In genomic region chr3:146308682-146309081, GRCh38 we compare ENCODE assay signal across 12 cellular contexts. TPM values are rescaled to one million over a fixed set of nuclear protein-coding genes. Genes with fewer than 3 reads are reported as not detected.
DNase-seq lines count a peak whose midpoint lies in the region; ATAC-seq and TF ChIP-seq lines count a peak whose summit lies in the region.
"Had no signal": no experiment of that assay in that cellular context is flagged by ENCODE, and none has a peak within 500 bp of the region (broad histone marks: within the 10 kb centered on the region; RNA-seq: fewer than 3 reads in every experiment).

No MANE protein-coding gene starts in this region.

- WGBS in psoas muscle, 3 donors: 59 to 67% (median 62%) methylated on average over 3 of the region's 3 CpGs

- no peaks in the 10 kb centered on the region for H3K27me3 Mint-ChIP-seq in nephron progenitor cell (ENCODE audit: low read depth, poor library complexity)
- H3K27me3 Mint-ChIP-seq: activated T-helper 17 cell treated with anti-CD3 and anti-CD28 coated beads, Interleukin-2, amount 50 U/mL, for 72 hours; effector memory CD8-positive, alpha-beta T cell had no signal

- ATAC-seq in psoas muscle (peak in 2 of 4 donors; percentile 27 to 41), GM21786 (IDR thresholded peaks at IDR 0.05; ENCODE audit: unreplicated experiment) (no peak), HG03442 (IDR thresholded peaks at IDR 0.05; ENCODE audit: unreplicated experiment) (no peak)
- ATAC-seq: activated T-helper 17 cell treated with anti-CD3 and anti-CD28 coated beads, Interleukin-2, amount 50 U/mL, for 72 hours; effector memory CD8-positive, alpha-beta T cell had no signal

- no peak overlapping the region for H3K4me3 ChIP-seq in fibroblast of villous mesenchyme (ENCODE audit: low read depth, low read length)
- no peak overlapping the region for H3K4me3 ChIP-seq in psoas muscle

- no peaks in the 10 kb centered on the region for H3K27me3 ChIP-seq in psoas muscle (ENCODE audit: insufficient read depth in 3 of 3, low read length in 2 of 3)

- DNase-seq in COLO829 (ENCODE audit: low spot score) (peak; percentile 79), SW 1271 (lab: John Stamatoyannopoulos, UW) (peak; percentile 46 to 86), fibroblast of villous mesenchyme (ENCODE audit: low read depth) (peak; percentile 82), psoas muscle (no peak), NCI-H82 treated with DMSO at 0.1 percent for 48 hours (lab: John Stamatoyannopoulos, UW; ENCODE audit: unreplicated experiment) (no peak), nephron progenitor cell (no peak)
- DNase-seq: effector memory CD8-positive, alpha-beta T cell; NCI-H1092 treated with DMSO at 0.1 percent for 48 hours; substantia nigra had no signal

- peaks cover 4% of the 10 kb centered on the region for H3K9me3 ChIP-seq in psoas muscle

- H3K36me3 Mint-ChIP-seq in nephron progenitor cell (ENCODE audit: low read depth): no peaks in the 10 kb centered on the region

- no peaks in the 10 kb centered on the region for H3K36me3 ChIP-seq in psoas muscle (ENCODE audit: insufficient read depth in 1 of 2, low read depth in 1 of 2)

- no peaks in the 10 kb centered on the region for H3K4me1 Mint-ChIP-seq in nephron progenitor cell
- H3K4me1 Mint-ChIP-seq: activated T-helper 17 cell treated with anti-CD3 and anti-CD28 coated beads, Interleukin-2, amount 50 U/mL, for 72 hours had no signal

- H3K27ac Mint-ChIP-seq in nephron progenitor cell: no peak overlapping the region
- H3K27ac Mint-ChIP-seq: activated T-helper 17 cell treated with anti-CD3 and anti-CD28 coated beads, Interleukin-2, amount 50 U/mL, for 72 hours; effector memory CD8-positive, alpha-beta T cell had no signal

- intact Hi-C loops in psoas muscle (cut with DNase I): no loop called here

- peaks cover 22% of the 10 kb centered on the region for H3K9me3 Mint-ChIP-seq in nephron progenitor cell
- H3K9me3 Mint-ChIP-seq: effector memory CD8-positive, alpha-beta T cell had no signal

- H3K27ac ChIP-seq in psoas muscle: peak overlapping the region; percentile 38

- no peaks in the 10 kb centered on the region for H3K4me1 ChIP-seq in psoas muscle

- H3K4me3 Mint-ChIP-seq in nephron progenitor cell: no peak overlapping the region
- H3K4me3 Mint-ChIP-seq: activated T-helper 17 cell treated with anti-CD3 and anti-CD28 coated beads, Interleukin-2, amount 50 U/mL, for 72 hours; effector memory CD8-positive, alpha-beta T cell had no signal

- no peak for TF ChIP-seq CTCF in fibroblast of villous mesenchyme (IDR thresholded peaks at IDR 0.05; ENCODE audit: insufficient read depth, low read depth, low read length)
- no peak for TF ChIP-seq CTCF in psoas muscle (IDR thresholded peaks at IDR 0.05)
- no peak for TF ChIP-seq CTCF in nephron progenitor cell (IDR thresholded peaks at IDR 0.05)

RNA-seq across cellular contexts. Expression of gene PLSCR4, which starts 57.8 kb away (rescaled TPM):
- total RNA-seq in fibroblast of villous mesenchyme (13.5 and 22.9 TPM in 2 replicates), psoas muscle (10 to 100 TPM in 1 of 4 donors, 1 to 10 TPM in 3; 3.6 to 13.5 (median 4.1) TPM)
- polyA plus RNA-seq in psoas muscle: 1 to 10 TPM; 2.0 to 3.5 (median 3.4) TPM
- total RNA-seq: activated T-helper 17 cell treated with anti-CD3 and anti-CD28 coated beads, Interleukin-2, amount 50 U/mL, for 72 hours had no signal

Comparison
In these comparisons a context has a peak if more than half of its experiments do, and no peak if none do; other contexts are left out.
1. DNase-seq: peak in COLO829 (single experiment), SW 1271 (2 of 2) and fibroblast of villous mesenchyme (single experiment); none in psoas muscle (0 of 2), NCI-H82 treated with DMSO at 0.1 percent for 48 hours (single experiment) and nephron progenitor cell (single experiment).